ENCODE assay signal across 25 cellular contexts in genomic region chr14:41743140-41743539, GRCh38.
"Had no signal": no experiment of that assay in that cellular context is flagged by ENCODE, and none has a peak within 500 bp of the region (broad histone marks: within the 10 kb centered on the region; RNA-seq: fewer than 3 reads in every experiment).

No MANE protein-coding gene starts in this region.

- H3K9me3 ChIP-seq: esophagus muscularis mucosa, gastroesophageal sphincter, sigmoid colon, thyroid gland, vagina had no signal

- H3K79me2 ChIP-seq: hepatocyte, parathyroid adenoma had no signal

- H3K27me3 Mint-ChIP-seq: dendritic cell treated with granulocyte-macrophage colony-stimulating factor and Interleukin-4, amounts not matched to agents 40 ng/mL and 50 ng/mL, for 4 days; progenitor cell of endocrine pancreas had no signal

- H3K9ac ChIP-seq: neural progenitor cell, parathyroid adenoma had no signal

- H3K4me3 ChIP-seq: esophagus muscularis mucosa, gastroesophageal sphincter, heart left ventricle, hepatocyte, neural progenitor cell, sigmoid colon, stomach, thyroid gland, vagina had no signal

- H3K36me3 ChIP-seq: esophagus muscularis mucosa, gastroesophageal sphincter, heart left ventricle, neural progenitor cell, sigmoid colon, stomach, thyroid gland, vagina had no signal

- H3K27ac ChIP-seq: esophagus muscularis mucosa, foreskin keratinocyte, gastroesophageal sphincter, heart left ventricle, hepatocyte, neural progenitor cell, parathyroid adenoma, sigmoid colon, stomach, thyroid gland, vagina had no signal

- H3K4me2 ChIP-seq: hepatocyte, neural progenitor cell had no signal

- H3K27me3 ChIP-seq: esophagus muscularis mucosa, foreskin keratinocyte, gastroesophageal sphincter, heart left ventricle, hepatocyte, neural progenitor cell, sigmoid colon, stomach, thyroid gland, vagina had no signal

- H3K36me3 Mint-ChIP-seq: naive thymus-derived CD4-positive, alpha-beta T cell; neural progenitor cell; stimulated activated effector memory CD8-positive, alpha-beta T cell treated with anti-CD3 and anti-CD28 coated beads, Interleukin-12 subunit alpha, Interleukin-12 subunit beta, amount 100 ng/mL, for 72 hours had no signal

- DNase-seq: effector CD8-positive, alpha-beta T cell; heart left ventricle; kidney; mammary epithelial cell; mesendoderm; midbrain; naive thymus-derived CD4-positive, alpha-beta T cell; sigmoid colon; stimulated activated CD4-positive, alpha-beta T cell treated with anti-CD3 and anti-CD28 coated beads, Interleukin-2, amount 100 ng/mL, for 24 hours; stimulated activated CD4-positive, alpha-beta T cell treated with anti-CD3 and anti-CD28 coated beads, Interleukin-4, amount 100 ng/mL, for 24 hours; stimulated activated naive CD4-positive, alpha-beta T cell treated with Interleukin-2 at 50 U/mL for 16 hours; stomach; thyroid gland had no signal

- H3K9me3 Mint-ChIP-seq: stimulated activated effector memory CD8-positive, alpha-beta T cell treated with anti-CD3 and anti-CD28 coated beads, Interleukin-12 subunit alpha, Interleukin-12 subunit beta, amount 100 ng/mL, for 72 hours had no signal

- H2AFZ ChIP-seq: hepatocyte, neural progenitor cell, parathyroid adenoma had no signal

- H3K4me1 ChIP-seq: esophagus muscularis mucosa, foreskin keratinocyte, gastroesophageal sphincter, heart left ventricle, neural progenitor cell, parathyroid adenoma, sigmoid colon, stomach, thyroid gland, vagina had no signal

- H3K27ac Mint-ChIP-seq: dendritic cell treated with granulocyte-macrophage colony-stimulating factor and Interleukin-4, amounts not matched to agents 40 ng/mL and 50 ng/mL, for 4 days; naive thymus-derived CD4-positive, alpha-beta T cell; nephron; neural progenitor cell; progenitor cell of endocrine pancreas; stimulated activated effector memory CD8-positive, alpha-beta T cell treated with anti-CD3 and anti-CD28 coated beads, Interleukin-12 subunit alpha, Interleukin-12 subunit beta, amount 100 ng/mL, for 72 hours had no signal

- ATAC-seq: foreskin keratinocyte; gastroesophageal sphincter; heart left ventricle; left lobe of liver; naive thymus-derived CD4-positive, alpha-beta T cell had no signal

- H3K4me1 Mint-ChIP-seq: nephron, neural progenitor cell had no signal

- H3K4me3 Mint-ChIP-seq: dendritic cell treated with granulocyte-macrophage colony-stimulating factor and Interleukin-4, amounts not matched to agents 40 ng/mL and 50 ng/mL, for 4 days; nephron; neural progenitor cell; stimulated activated effector memory CD8-positive, alpha-beta T cell treated with anti-CD3 and anti-CD28 coated beads, Interleukin-12 subunit alpha, Interleukin-12 subunit beta, amount 100 ng/mL, for 72 hours had no signal
